ENCODE assay signal across 17 cellular contexts in genomic region chr3:193938613-193939012, GRCh38.
DNase-seq lines count a peak whose midpoint lies in the region.
"Had no signal": no experiment of that assay in that cellular context is flagged by ENCODE, and none has a peak within 500 bp of the region (broad histone marks: within the 10 kb centered on the region; RNA-seq: fewer than 3 reads in every experiment).

No MANE protein-coding gene starts in this region.

- peak; percentile 98 for DNase-seq in DMS153 treated with DMSO at 0.1 percent for 48 hours (lab: John Stamatoyannopoulos, UW; ENCODE audit: unreplicated experiment)
- DNase-seq in NCI-H1417 (lab: John Stamatoyannopoulos, UW): peak; percentile 19 to 98 (median 91)
- DNase-seq in NCI-H510A (lab: John Stamatoyannopoulos, UW): peak; percentile 64
- DNase-seq in iPS-NIHi7 (ENCODE audit: extremely low spot score): peak; percentile 52
- no peak for DNase-seq in NOMO-1 (lab: John Stamatoyannopoulos, UW; ENCODE audit: unreplicated experiment in 2 of 2)
- DNase-seq in cerebellum (ENCODE audit: low spot score): no peak
- no peak for DNase-seq in NCI-H2227 treated with DMSO at 0.1 percent for 48 hours (lab: John Stamatoyannopoulos, UW)
- DNase-seq in AG08395 (ENCODE audit: low spot score): no peak
- DNase-seq: activated naive CD8-positive, alpha-beta T cell treated with anti-CD3 and anti-CD28 coated beads, Interleukin-2, amount 10 ng/mL, durations not matched to agents 7 days and 5 days; CD4-positive, alpha-beta memory T cell; EL; foreskin fibroblast; kidney glomerular epithelial cell; naive B cell; NCI-H2171; stimulated activated naive B cell treated with anti-CD40 and anti-IgM and Interleukin-4, amounts not matched to agents 10 μg/mL and 1 μg/mL and 100 μg/mL, for 72 hours; SW 1271 had no signal

Comparison
In these comparisons a context has a peak if more than half of its experiments do, and no peak if none do; other contexts are left out.
1. DNase-seq: peak in DMS153 treated with DMSO at 0.1 percent for 48 hours (single experiment), NCI-H1417 (3 of 3), NCI-H510A (single experiment) and iPS-NIHi7 (single experiment); none in NOMO-1 (0 of 2), cerebellum (single experiment), NCI-H2227 treated with DMSO at 0.1 percent for 48 hours (single experiment) and AG08395 (single experiment).